1 cellular context compared by ENCODE assay signal in the genomic region with DNA sequence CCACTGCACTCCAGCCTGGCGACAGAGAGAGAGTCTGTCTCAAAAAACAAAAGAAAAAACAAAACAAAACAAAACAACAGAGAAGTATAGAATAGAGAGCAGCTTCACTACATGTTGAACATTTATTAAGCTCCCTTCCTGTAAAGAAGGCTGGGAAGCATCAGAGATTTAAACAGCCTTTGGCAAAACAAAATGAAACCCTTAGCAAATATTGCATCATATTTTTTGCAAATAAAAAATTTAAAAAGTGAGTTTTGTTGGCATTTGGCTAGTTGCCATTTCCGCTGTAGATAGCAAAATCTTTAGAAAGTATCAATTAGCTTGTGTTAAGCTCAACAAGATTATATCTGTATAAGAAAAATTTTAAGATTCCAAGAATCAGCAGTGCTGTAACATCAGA.
TF ChIP-seq lines count a peak whose summit lies in the region.

No MANE protein-coding gene starts in this region.

TF ChIP-seq in H1, 55 proteins besides CTCF, POLR2A, EP300 and RAD21 (continued from another document):
- TF ChIP-seq BRCA1 (IDR thresholded peaks at IDR 0.05; ENCODE audit: low read depth, low read length) (no peak), BCL11A (IDR thresholded peaks at IDR 0.05; ENCODE audit: low read depth in 2 of 2, low read length in 2 of 2) (no peak), SRF (IDR thresholded peaks at IDR 0.05; ENCODE audit: low read depth, low read length) (no peak)
TF ChIP-seq in H1: peak in this region for 1.
